ENCODE assay signal across 18 cellular contexts in the genomic region with DNA sequence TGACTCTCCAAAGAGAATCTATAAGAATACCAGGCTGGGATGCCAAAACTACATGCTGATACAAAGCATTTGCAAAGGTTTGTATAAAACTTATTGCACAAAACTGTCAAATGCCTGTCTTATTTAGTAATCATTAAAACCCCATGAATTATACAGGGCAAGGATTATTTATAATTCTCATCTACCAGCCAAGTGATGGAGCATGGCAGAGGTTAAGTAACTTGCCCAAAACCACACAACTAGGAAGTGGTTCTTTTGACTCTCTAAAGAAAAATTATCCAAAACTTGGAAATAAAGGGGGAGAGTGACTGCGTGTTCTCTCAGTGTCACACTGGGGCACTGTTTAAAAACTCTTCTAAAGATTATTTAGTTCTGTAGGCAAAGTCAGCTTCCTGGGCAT. TPM values are rescaled to one million over a fixed set of nuclear protein-coding genes. Genes with fewer than 3 reads are reported as not detected.
A peak's percentile ranks its signal among the peaks of the same experiment; 100 is the strongest.
DNase-seq lines count a peak whose midpoint lies in the region; ATAC-seq and TF ChIP-seq lines count a peak whose summit lies in the region.
"Had no signal": no experiment of that assay in that cellular context is flagged by ENCODE, and none has a peak within 500 bp of the region (broad histone marks: within the 10 kb centered on the region; RNA-seq: fewer than 3 reads in every experiment).

No MANE protein-coding gene starts in this region.

- no peak overlapping the region for H3K9ac ChIP-seq in IMR-90 (ENCODE audit: low read depth, low read length)

- DNase-seq in IMR-90 (no peak), fibroblast of the aortic adventitia (ENCODE audit: low read depth) (peak; percentile 12), NCI-H146 (lab: John Stamatoyannopoulos, UW) (no peak)
- no peak for DNase-seq in stimulated activated CD4-positive, alpha-beta T cell treated with anti-CD3 and anti-CD28 coated beads, Interleukin-1b, Interleukin-23, amount 100 ng/mL, for 48 hours
- no peak for DNase-seq in stimulated activated CD4-positive, alpha-beta T cell treated with anti-CD3 and anti-CD28 coated beads, Interleukin-12 subunit alpha, Interleukin-12 subunit beta, amount 100 ng/mL, for 4 hours
- DNase-seq: activated CD4-positive, alpha-beta T cell treated with anti-CD3 and anti-CD28 coated beads for 1 hour; activated naive CD4-positive, alpha-beta T cell treated with Interleukin-2 at 50 U/mL for 16 hours; activated T-cell treated with anti-CD3 and anti-CD28 coated beads, Interleukin-2, amount 50 U/mL, for 48 hours; amygdala; central memory CD4-positive, alpha-beta T cell; dorsolateral prefrontal cortex; naive B cell; NCI-H524; occipital lobe; Right ventricle myocardium superior had no signal

- H4K5ac ChIP-seq in IMR-90 (ENCODE audit: low read depth, low read length): peak overlapping the region; percentile 8; the same call in 1 of the 2 replicates

- no TSS peak for BruUV-seq in IMR-90 (replicated peaks; lab: Mats Ljungman, UMichigan)

- CTCF ChIA-PET in IMR-90 (lab: Yijun Ruan, JAX): interaction anchor here (0.9 to 1.7 kb wide), 2 partner anchors 9 to 35 kb away, joined by 3 to 4 read pairs; no protein-coding TSS in a partner anchor

- H3K4me1 ChIP-seq in ACC112 (ENCODE audit: control insufficient read depth, insufficient read depth, low read length, unreplicated experiment) (peaks cover 27% of the 10 kb centered on the region), IMR-90 (ENCODE audit: control insufficient read depth, insufficient read depth, low read length) (peaks cover 11% of the 10 kb centered on the region)

- no peak overlapping the region for H3K23ac ChIP-seq in IMR-90 (ENCODE audit: low read depth, low read length)

- H3K18ac ChIP-seq in IMR-90 (ENCODE audit: low read depth, low read length): no peak overlapping the region; the same call in 1 of the 2 replicates

- in situ Hi-C loops in IMR-90 (cut with MboI; ENCODE audit: low sequenced_read_pairs): no loop called here

- H2BK20ac ChIP-seq in IMR-90 (ENCODE audit: low read depth, low read length): no peak overlapping the region

- H3K79me2 ChIP-seq in ACC112 (ENCODE audit: control insufficient read depth, insufficient read depth, low read length, unreplicated experiment): no peaks in the 10 kb centered on the region

- H2BK5ac ChIP-seq in IMR-90 (ENCODE audit: low read depth, low read length, poor library complexity, severe bottlenecking): no peak overlapping the region

- no peaks in the 10 kb centered on the region for H3K9me3 ChIP-seq in IMR-90 (ENCODE audit: control insufficient read depth, insufficient read depth, low read length)

- no CpG with 5 or more reads among the region's 1 CpG for WGBS in IMR-90 (ENCODE audit: extremely low coverage in 2 of 2, insufficient read length in 1 of 2), 2 experiments

- no peak overlapping the region for H4K8ac ChIP-seq in IMR-90 (ENCODE audit: low read depth in 2 of 2, low read length in 2 of 2)

- peak overlapping the region; percentile 58; the same call in 1 of the 2 replicates for H2BK120ac ChIP-seq in IMR-90 (ENCODE audit: low read depth, low read length)

- H2AFZ ChIP-seq in ACC112 (ENCODE audit: low read length, unreplicated experiment) (peak overlapping the region; percentile 37), IMR-90 (replicated peaks; ENCODE audit: low read length, poor library complexity) (no peak overlapping the region)

- H2BK15ac ChIP-seq in IMR-90 (ENCODE audit: low read depth, low read length): 0 out of 3 replicates have a peak overlapping the region, but pooled peaks have one; percentile 45

- no peak overlapping the region for H3K56ac ChIP-seq in IMR-90 (ENCODE audit: extremely low read depth, insufficient read depth, low read length)

- no peaks in the 10 kb centered on the region for H3K27me3 ChIP-seq in ACC112 (ENCODE audit: insufficient read depth, low read length)
- no peaks in the 10 kb centered on the region for H3K27me3 ChIP-seq in IMR-90 (ENCODE audit: control insufficient read depth, insufficient read depth, low read length)

- H4K91ac ChIP-seq in IMR-90 (ENCODE audit: insufficient read depth, low read depth, low read length): no peak overlapping the region

- no peak overlapping the region for H2AK5ac ChIP-seq in IMR-90 (ENCODE audit: low read depth, low read length)

- POLR2A ChIA-PET in IMR-90 (lab: Charles Lee; ENCODE audit: unreplicated experiment): no interaction called here

- no peak for TF ChIP-seq POLR2A in IMR-90 (IDR thresholded peaks at IDR 0.05; ENCODE audit: low read depth, low read length)

- intact Hi-C loops in IMR-90 (cut with micrococcal nuclease): loop anchor here (2.0 kb wide), 1 partner anchor 14 kb away; no protein-coding TSS in a partner anchor

- H3K14ac ChIP-seq in IMR-90 (replicated peaks; ENCODE audit: low read depth, low read length): no peak overlapping the region

- no peak overlapping the region for H3K4ac ChIP-seq in IMR-90 (ENCODE audit: low read depth, low read length)

- H3K36me3 ChIP-seq in ACC112 (ENCODE audit: insufficient read depth, low read length) (no peaks in the 10 kb centered on the region), IMR-90 (ENCODE audit: control insufficient read depth, insufficient read depth, low read length) (no peaks in the 10 kb centered on the region)

- ATAC-seq in IMR-90 (ENCODE audit: low read depth): peak; percentile 35
- ATAC-seq in SK-N-SH treated with all-trans-retinoic acid at 6 μM for 48 hours: peak; percentile 11
- no peak for ATAC-seq in HG02759 (IDR thresholded peaks at IDR 0.05; ENCODE audit: unreplicated experiment)

- peak overlapping the region; percentile 23 for H3K4me3 ChIP-seq in ACC112 (ENCODE audit: low read depth, low read length)
- H3K4me3 ChIP-seq in IMR-90 (ENCODE audit: insufficient read depth, low read depth, low read length): no peak overlapping the region
- no peak overlapping the region for H3K4me3 ChIP-seq in fibroblast of the aortic adventitia (ENCODE audit: low read depth, low read length)
- H3K4me3 ChIP-seq: dorsolateral prefrontal cortex had no signal

- TF ChIP-seq CTCF in IMR-90 (conservative IDR thresholded peaks at IDR 0.05; ENCODE audit: low read depth, low read length): no peak
- TF ChIP-seq CTCF in fibroblast of the aortic adventitia (IDR thresholded peaks at IDR 0.05; ENCODE audit: insufficient read depth, low read length): no peak

- H3K4me2 ChIP-seq in IMR-90 (ENCODE audit: low read depth, low read length): no peak overlapping the region

- TF ChIP-seq RAD21 in IMR-90 (IDR thresholded peaks at IDR 0.05; ENCODE audit: low read length): no peak

- no peaks in the 10 kb centered on the region for H4K20me1 ChIP-seq in IMR-90 (ENCODE audit: insufficient read depth, low read length)

- dilution Hi-C loops in IMR-90 (cut with HindIII; ENCODE audit: low sequenced_read_pairs, unreplicated experiment): no loop called here

- H2AK9ac ChIP-seq in IMR-90 (replicated peaks; ENCODE audit: low read depth, low read length, poor library complexity): no peak overlapping the region

- H3K27ac ChIP-seq in ACC112 (ENCODE audit: low read depth, low read length) (peak overlapping the region; percentile 73), IMR-90 (ENCODE audit: insufficient read depth, low read length) (no peak overlapping the region)
- H3K27ac ChIP-seq: dorsolateral prefrontal cortex had no signal

- H3K9me1 ChIP-seq in IMR-90 (ENCODE audit: insufficient read depth, low read length): peaks cover 6% of the 10 kb centered on the region; the same call in 1 of the 2 replicates

- H3K79me1 ChIP-seq in IMR-90 (ENCODE audit: low read depth in 1 of 2, low read length in 2 of 2): no peaks in the 10 kb centered on the region

TF ChIP-seq in IMR-90, 13 proteins besides CTCF, POLR2A, EP300 and RAD21 (continues in another document):
- no peak for TF ChIP-seq SMC3 (IDR thresholded peaks at IDR 0.05; ENCODE audit: low read depth, low read length)
- TF ChIP-seq, protein P1, sequence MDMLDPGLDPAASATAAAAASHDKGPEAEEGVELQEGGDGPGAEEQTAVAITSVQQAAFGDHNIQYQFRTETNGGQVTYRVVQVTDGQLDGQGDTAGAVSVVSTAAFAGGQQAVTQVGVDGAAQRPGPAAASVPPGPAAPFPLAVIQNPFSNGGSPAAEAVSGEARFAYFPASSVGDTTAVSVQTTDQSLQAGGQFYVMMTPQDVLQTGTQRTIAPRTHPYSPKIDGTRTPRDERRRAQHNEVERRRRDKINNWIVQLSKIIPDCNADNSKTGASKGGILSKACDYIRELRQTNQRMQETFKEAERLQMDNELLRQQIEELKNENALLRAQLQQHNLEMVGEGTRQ (IDR thresholded peaks at IDR 0.05; ENCODE audit: low read depth, low read length): no peak

TF ChIP-seq in SK-N-SH treated with all-trans-retinoic acid at 6 μM for 48 hours, 23 proteins besides CTCF, POLR2A, EP300 and RAD21 (continues in another document):
- TF ChIP-seq TCF4 (CRISPR knock-in tag; IDR thresholded peaks at IDR 0.05; ENCODE audit: borderline replicate concordance) (no peak), PPARA (CRISPR knock-in tag; IDR thresholded peaks at IDR 0.05; ENCODE audit: borderline replicate concordance) (no peak), ZNF8 (CRISPR knock-in tag; IDR thresholded peaks at IDR 0.05) (no peak), BACH2 (CRISPR knock-in tag; IDR thresholded peaks at IDR 0.05; ENCODE audit: borderline replicate concordance) (no peak), RARB (CRISPR knock-in tag; IDR thresholded peaks at IDR 0.05) (no peak), SNAI2 (CRISPR knock-in tag; IDR thresholded peaks at IDR 0.05) (no peak), ESRRG (CRISPR knock-in tag; IDR thresholded peaks at IDR 0.05) (no peak), ZNF70 (CRISPR knock-in tag; IDR thresholded peaks at IDR 0.05) (no peak), ARNTL (CRISPR knock-in tag; IDR thresholded peaks at IDR 0.05; ENCODE audit: borderline replicate concordance, low read depth) (no peak)
- TF ChIP-seq, protein P2, sequence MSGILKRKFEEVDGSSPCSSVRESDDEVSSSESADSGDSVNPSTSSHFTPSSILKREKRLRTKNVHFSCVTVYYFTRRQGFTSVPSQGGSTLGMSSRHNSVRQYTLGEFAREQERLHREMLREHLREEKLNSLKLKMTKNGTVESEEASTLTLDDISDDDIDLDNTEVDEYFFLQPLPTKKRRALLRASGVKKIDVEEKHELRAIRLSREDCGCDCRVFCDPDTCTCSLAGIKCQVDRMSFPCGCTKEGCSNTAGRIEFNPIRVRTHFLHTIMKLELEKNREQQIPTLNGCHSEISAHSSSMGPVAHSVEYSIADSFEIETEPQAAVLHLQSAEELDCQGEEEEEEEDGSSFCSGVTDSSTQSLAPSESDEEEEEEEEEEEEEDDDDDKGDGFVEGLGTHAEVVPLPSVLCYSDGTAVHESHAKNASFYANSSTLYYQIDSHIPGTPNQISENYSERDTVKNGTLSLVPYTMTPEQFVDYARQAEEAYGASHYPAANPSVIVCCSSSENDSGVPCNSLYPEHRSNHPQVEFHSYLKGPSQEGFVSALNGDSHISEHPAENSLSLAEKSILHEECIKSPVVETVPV (CRISPR knock-in tag; IDR thresholded peaks at IDR 0.05): no peak

RNA-seq across cellular contexts. Expression of a gene that starts 17.4 kb away (rescaled TPM):
- total RNA-seq in IMR-90 (2012; rRNA removed): 54.7 and 56.1 TPM in 2 replicates
- 78.9 and 95.7 TPM in 2 replicates for polyA plus RNA-seq in IMR-90 (2012; rRNA removed)
- 50.5 and 121 TPM in 2 replicates for polyA plus RNA-seq in IMR-90 (2012; cell fraction: cytosol; rRNA removed)
- 20.7 and 92.9 TPM in 2 replicates for polyA plus RNA-seq in IMR-90 (2012; cell fraction: nucleus; rRNA removed; ENCODE audit: low replicate concordance)
- 187 and 235 TPM in 2 replicates for total RNA-seq in fibroblast of the aortic adventitia (ENCODE audit: low replicate concordance)
